8 cellular contexts compared by ENCODE assay signal in genomic region chrX:107825698-107826285, GRCh38. TPM values are rescaled to one million over a fixed set of nuclear protein-coding genes. Genes with fewer than 3 reads are reported as not detected.
DNase-seq lines count a peak whose midpoint lies in the region; ATAC-seq and TF ChIP-seq lines count a peak whose summit lies in the region.

Gene MID2, plus strand, starts transcription at chrX:107825866. Its CDS starts 561 bp downstream, at chrX:107826427.

- H3K4me1 ChIP-seq in lower lobe of right lung = peaks cover 14% of the 10 kb centered on the region

- peak; percentile 37 for ATAC-seq in GM21390 (IDR thresholded peaks at IDR 0.05; ENCODE audit: unreplicated experiment)
- ATAC-seq in lower lobe of right lung = peak; percentile 76 to 79

- CTCF ChIA-PET in BJ (lab: Yijun Ruan, JAX) = interaction anchor here (1.0 to 1.3 kb wide), 2 partner anchors 11 to 48 kb away, joined by 3 read pairs; partner anchors contain the start of gene NCBP2L

- H3K4me3 ChIP-seq in BJ (ENCODE audit: low read depth, low read length) (peak within 1 kb of the TSS; percentile 49), dorsolateral prefrontal cortex (peak within 1 kb of the TSS; percentile 34 to 71 (median 57)), lower lobe of right lung (peak within 1 kb of the TSS; percentile 59)

- H3K27me3 ChIP-seq in BJ (ENCODE audit: control insufficient read depth, insufficient read depth, low read length) (no peaks in the 10 kb centered on the region), dorsolateral prefrontal cortex (peaks cover 0 to 53% (median 11%) of the 10 kb centered on the region in 45 donors), lower lobe of right lung (ENCODE audit: low read depth) (no peaks in the 10 kb centered on the region)

- DNase-seq in BJ (ENCODE audit: low read depth) (no peak), LoVo (ENCODE audit: low spot score) (peak; percentile 38), dorsolateral prefrontal cortex (peak in 5 of 10 donors; percentile 14 to 56 (median 43)), lower lobe of right lung (peak; percentile 76), cortex of kidney (lab: John Stamatoyannopoulos, UW) (no peak)
- peak; percentile 35 to 42 for DNase-seq in activated CD4-positive, alpha-beta T cell treated with anti-CD3 and anti-CD28 coated beads for 4 hours
- peak; percentile 7 to 51 (median 13) for DNase-seq in stimulated activated CD4-positive, alpha-beta T cell treated with anti-CD3 and anti-CD28 coated beads, TNF-alpha, amount 100 ng/mL, for 24 hours (ENCODE audit: low read depth in 3 of 3)

- H3K27ac ChIP-seq in dorsolateral prefrontal cortex = peak within 1 kb of the TSS in 55 of 59 donors; percentile 31 to 88 (median 77)
- peak within 1 kb of the TSS; percentile 89 for H3K27ac ChIP-seq in lower lobe of right lung

- intact Hi-C loops in dorsolateral prefrontal cortex (cut with DNase I) = loop anchor here in 1 of 2 donors (10.0 kb wide), 2 partner anchors 269 to 931 kb away; partner anchors contain the start of genes ATG4A and PSMD10
- intact Hi-C loops in lower lobe of right lung (cut with DNase I) = no loop called here

- no peaks in the 10 kb centered on the region for H3K9me3 ChIP-seq in lower lobe of right lung

- no peak for TF ChIP-seq CTCF in BJ (IDR thresholded peaks at IDR 0.05; ENCODE audit: insufficient read depth, low read depth, low read length)
- TF ChIP-seq CTCF in dorsolateral prefrontal cortex (IDR thresholded peaks at IDR 0.05 in 54 of 56, conservative IDR thresholded peaks at IDR 0.05 in 2 of 56; ENCODE audit: low read depth in 1 of 56, partially characterized antibody in 56 of 56) = no peak
- TF ChIP-seq CTCF in lower lobe of right lung (IDR thresholded peaks at IDR 0.05) = no peak

- H3K36me3 ChIP-seq in BJ (ENCODE audit: control insufficient read depth, insufficient read depth, low read length) (no peaks in the 10 kb centered on the region), lower lobe of right lung (no peaks in the 10 kb centered on the region)

- POLR2A ChIA-PET in BJ (lab: Charles Lee) = no interaction called here

RNA-seq across cellular contexts. Expression of gene MID2, which starts in this region (rescaled TPM):
- 12.4 and 12.8 TPM in 2 replicates for polyA plus RNA-seq in BJ (2011; rRNA removed)
- polyA minus RNA-seq in BJ (2011; rRNA and poly(A)+ RNA removed) = 60.1 and 96.1 TPM in 2 replicates
- 10 to 100 TPM; 11.2 to 29.8 (median 19.9) TPM for total RNA-seq in dorsolateral prefrontal cortex
- total RNA-seq in lower lobe of right lung = 20.3 TPM

Comparison
In these comparisons a context has a peak if more than half of its experiments do, and no peak if none do; other contexts are left out.
1. DNase-seq: peak in LoVo (single experiment), activated CD4-positive, alpha-beta T cell treated with anti-CD3 and anti-CD28 coated beads for 4 hours (2 of 2), lower lobe of right lung (single experiment) and stimulated activated CD4-positive, alpha-beta T cell treated with anti-CD3 and anti-CD28 coated beads, TNF-alpha, amount 100 ng/mL, for 24 hours (3 of 3); none in BJ (single experiment) and cortex of kidney (single experiment).
2. Peak in every context shown above with its lines, with median percentiles within 50 percentile points of each other: H3K4me3 ChIP-seq.